8 cellular contexts compared by ENCODE assay signal in genomic region chr1:184612229-184612628, GRCh38.
DNase-seq lines count a peak whose midpoint lies in the region; ATAC-seq and TF ChIP-seq lines count a peak whose summit lies in the region.
"Not testable (repeated sequence)": the region's sequence is repeated elsewhere in the genome, so short reads cannot be mapped to it uniquely, and the experiment has no call there.

No MANE protein-coding gene starts in this region.

- peaks cover 52 to 69% of the 10 kb centered on the region in 2 donors for H3K4me1 Mint-ChIP-seq in natural killer cell

- H3K4me3 ChIP-seq in RWPE2 (ENCODE audit: severe bottlenecking); epithelial cell of esophagus (ENCODE audit: low read length); upper lobe of left lung: not testable (repeated sequence)

- H3K27ac ChIP-seq in RWPE2 (ENCODE audit: poor library complexity, severe bottlenecking) (peak overlapping the region; percentile 38), upper lobe of left lung (peak overlapping the region in 2 of 4 donors; percentile 13)
- H3K27ac ChIP-seq in foreskin keratinocyte = not testable (repeated sequence)

- intact Hi-C loops in natural killer cell (cut with micrococcal nuclease) = not testable (repeated sequence)

- WGBS in upper lobe of left lung, 2 donors = 67 to 70% methylated on average over 5 of the region's 5 CpGs

- not testable (repeated sequence) for H3K36me3 Mint-ChIP-seq in natural killer cell

- TF ChIP-seq POLR2A in upper lobe of left lung (IDR thresholded peaks at IDR 0.05) = not testable (repeated sequence)

- not testable (repeated sequence) for H3K36me3 ChIP-seq in RWPE2 (ENCODE audit: low read depth); upper lobe of left lung

- H3K27ac Mint-ChIP-seq in natural killer cell = peak overlapping the region; percentile 23 to 29

- H3K4me3 Mint-ChIP-seq in natural killer cell = not testable (repeated sequence)

- TF ChIP-seq EP300 in upper lobe of left lung (IDR thresholded peaks at IDR 0.05) = peak in 1 of 4 donors; percentile 45

- not testable (repeated sequence) for H3K27me3 Mint-ChIP-seq in natural killer cell (ENCODE audit: low read depth in 2 of 2)

- not testable (repeated sequence) for H3K9me3 Mint-ChIP-seq in natural killer cell

- H3K9me3 ChIP-seq in RWPE2 (ENCODE audit: severe bottlenecking); upper lobe of left lung: not testable (repeated sequence)

- ATAC-seq in RWPE2 (ENCODE audit: low read depth) = peak; percentile 96
- ATAC-seq in foreskin keratinocyte = peak; percentile 93
- ATAC-seq in left lobe of liver = peak; percentile 31
- ATAC-seq in natural killer cell = not testable (repeated sequence)
- ATAC-seq in upper lobe of left lung (ENCODE audit: low FRiP score in 2 of 2) = peak; percentile 10 to 71

- not testable (repeated sequence) for H3K27me3 ChIP-seq in RWPE2 (ENCODE audit: insufficient read depth, poor library complexity, severe bottlenecking); foreskin keratinocyte; upper lobe of left lung

- not testable (repeated sequence) for TF ChIP-seq CTCF in RWPE2 (IDR thresholded peaks at IDR 0.05; ENCODE audit: poor library complexity, severe bottlenecking); epithelial cell of esophagus (IDR thresholded peaks at IDR 0.05; ENCODE audit: insufficient read depth, low read depth, low read length, missing control alignments); foreskin keratinocyte (conservative IDR thresholded peaks at IDR 0.05); natural killer cell (IDR thresholded peaks at IDR 0.05); upper lobe of left lung (IDR thresholded peaks at IDR 0.05)

- DNase-seq in HPDE6-E6E7 (ENCODE audit: extremely low spot score) = peak; percentile 73
- DNase-seq in RWPE2 (ENCODE audit: low spot score); left lobe of liver (ENCODE audit: low spot score); natural killer cell: not testable (repeated sequence)
- DNase-seq in epithelial cell of esophagus (ENCODE audit: low read depth) = peak; percentile 98
- DNase-seq in foreskin keratinocyte = peak; percentile 96 to 98
- peak; percentile 41 for DNase-seq in renal cortical epithelial cell (ENCODE audit: low read depth)
- peak in 1 of 2 donors; percentile 56 for DNase-seq in upper lobe of left lung

- H3K4me1 ChIP-seq in RWPE2 (ENCODE audit: insufficient read depth, poor library complexity, severe bottlenecking) (peaks cover 11% of the 10 kb centered on the region), upper lobe of left lung (peaks cover 4 to 16% (median 12%) of the 10 kb centered on the region in 4 donors)
- not testable (repeated sequence) for H3K4me1 ChIP-seq in foreskin keratinocyte
